In the genomic region with DNA sequence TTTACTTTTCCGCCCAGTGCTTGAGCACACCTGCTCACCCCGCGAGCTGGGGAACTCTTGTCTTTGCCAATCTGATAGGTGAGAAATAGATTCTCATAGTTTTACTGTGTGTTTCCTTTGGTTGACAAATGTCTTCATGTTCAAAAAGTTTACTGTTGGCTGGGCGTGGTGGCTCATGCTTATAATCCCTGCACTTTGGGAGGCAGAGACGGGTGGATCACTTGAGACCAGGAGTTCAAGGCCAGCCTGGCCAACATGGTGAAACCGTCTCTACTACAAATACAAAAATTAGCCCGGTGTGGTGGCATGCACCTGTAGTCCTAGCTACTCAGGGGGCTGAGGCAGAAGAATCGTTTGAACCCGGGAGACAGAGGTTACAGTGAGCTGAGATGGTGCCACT, we compare ENCODE assay signal across 15 cellular contexts.
"Had no signal": no experiment of that assay in that cellular context is flagged by ENCODE, and none has a peak within 500 bp of the region (broad histone marks: within the 10 kb centered on the region; RNA-seq: fewer than 3 reads in every experiment).

No MANE protein-coding gene starts in this region.

- H3K9me3 ChIP-seq: heart left ventricle, neutrophil, psoas muscle, sigmoid colon, suprapubic skin, thyroid gland had no signal

- H3K9me3 Mint-ChIP-seq: dendritic cell treated with granulocyte-macrophage colony-stimulating factor and Interleukin-4, amounts not matched to agents 40 ng/mL and 50 ng/mL, for 4 days; naive B cell; type B pancreatic cell had no signal

- H3K4me3 ChIP-seq: heart left ventricle, psoas muscle, sigmoid colon, skin epidermis, suprapubic skin, thyroid gland had no signal

- DNase-seq: foreskin melanocyte; heart left ventricle; hippocampal formation; kidney glomerular epithelial cell; mesendoderm; naive B cell; sigmoid colon; stimulated activated naive CD8-positive, alpha-beta T cell treated with anti-CD3 and anti-CD28 coated beads, Interleukin-15, Interleukin-2, amounts not matched to agents 100 U/mL and 50 U/mL, for 24 hours; thyroid gland had no signal

- H3K27ac Mint-ChIP-seq: dendritic cell treated with granulocyte-macrophage colony-stimulating factor and Interleukin-4, amounts not matched to agents 40 ng/mL and 50 ng/mL, for 4 days; type B pancreatic cell had no signal

- H3K27me3 Mint-ChIP-seq: naive B cell had no signal

- H3K27me3 ChIP-seq: heart left ventricle, neutrophil, sigmoid colon, suprapubic skin, thyroid gland had no signal

- H3K4me1 ChIP-seq: psoas muscle had no signal

- ATAC-seq: heart left ventricle; stimulated activated naive CD8-positive, alpha-beta T cell treated with anti-CD3 and anti-CD28 coated beads, Interleukin-15, Interleukin-2, amounts not matched to agents 100 U/mL and 50 U/mL, for 24 hours had no signal

- H3K4me3 Mint-ChIP-seq: dendritic cell treated with granulocyte-macrophage colony-stimulating factor and Interleukin-4, amounts not matched to agents 40 ng/mL and 50 ng/mL, for 4 days; type B pancreatic cell had no signal

- H3K27ac ChIP-seq: heart left ventricle, neutrophil, psoas muscle, sigmoid colon, skin epidermis, suprapubic skin, thyroid gland had no signal
